In the genomic region with DNA sequence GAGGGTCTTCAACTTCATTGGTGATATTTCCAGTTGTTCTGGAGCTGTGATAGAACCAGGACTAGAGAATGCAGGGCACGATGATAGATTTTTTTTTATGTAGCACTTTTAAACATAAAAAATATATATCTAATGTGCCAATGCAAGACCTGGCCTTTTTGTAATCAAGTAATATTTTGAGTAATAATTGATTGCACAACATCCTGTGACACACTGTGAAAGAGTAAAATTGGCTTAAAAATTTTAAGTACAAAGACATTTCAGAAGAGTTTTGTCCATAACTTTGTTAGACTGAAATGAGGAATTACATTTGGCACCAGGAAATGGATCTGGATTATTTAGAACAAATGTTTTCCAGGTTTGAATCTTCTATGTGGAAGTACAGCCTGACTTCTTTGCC, we compare ENCODE assay signal across 11 cellular contexts. TPM values are rescaled to one million over a fixed set of nuclear protein-coding genes. Genes with fewer than 3 reads are reported as not detected.
DNase-seq lines count a peak whose midpoint lies in the region; ATAC-seq and TF ChIP-seq lines count a peak whose summit lies in the region.
"Had no signal": no experiment of that assay in that cellular context is flagged by ENCODE, and none has a peak within 500 bp of the region (broad histone marks: within the 10 kb centered on the region; RNA-seq: fewer than 3 reads in every experiment).

No MANE protein-coding gene starts in this region.

- H3K4me2 ChIP-seq in PC-9 (no peak overlapping the region), parathyroid adenoma (ENCODE audit: low read length) (no peak overlapping the region)

- DNase-seq in CD14-positive monocyte (ENCODE audit: low spot score) (no peak), PC-9 (no peak), epithelial cell of prostate (ENCODE audit: low read depth, low spot score) (no peak), SKM-1 (lab: John Stamatoyannopoulos, UW; ENCODE audit: unreplicated experiment) (no peak), NAMALWA (ENCODE audit: low spot score) (no peak)
- DNase-seq in activated CD4-positive, alpha-beta T cell treated with anti-CD3 and anti-CD28 coated beads, Interleukin-2, amount 50 U/mL, for 48 hours = no peak
- DNase-seq: DMS53, NCI-H1694, nucleus accumbens had no signal

- CTCF ChIA-PET in PC-9 (lab: Charles Lee) = no interaction called here

- H3K36me3 Mint-ChIP-seq in CD14-positive monocyte = peaks cover 2 to 3% of the 10 kb centered on the region in 2 donors

- H3K9me2 ChIP-seq in PC-9 (ENCODE audit: insufficient read depth) = no peaks in the 10 kb centered on the region

- TF ChIP-seq CTCF in CD14-positive monocyte (IDR thresholded peaks at IDR 0.05) (no peak), PC-9 (conservative IDR thresholded peaks at IDR 0.05) (no peak), parathyroid adenoma (IDR thresholded peaks at IDR 0.05) (no peak)

- no TSS peak for BruUV-seq in PC-9 (replicated peaks; lab: Mats Ljungman, UMichigan)

- no peak overlapping the region for H3K4me3 ChIP-seq in PC-9
- no peak overlapping the region for H3K4me3 ChIP-seq in parathyroid adenoma (ENCODE audit: low read depth, low read length)

- H3K27me3 ChIP-seq in PC-9 (ENCODE audit: insufficient read depth, low read depth) (no peaks in the 10 kb centered on the region), parathyroid adenoma (ENCODE audit: control insufficient read depth, insufficient read depth, low read length) (no peaks in the 10 kb centered on the region)

- peaks cover 0 to 2% (median 0%) of the 10 kb centered on the region in 3 donors for H3K27me3 Mint-ChIP-seq in CD14-positive monocyte (ENCODE audit: low read depth in 3 of 3)

- H3K4me1 Mint-ChIP-seq in CD14-positive monocyte = peaks cover 86% of the 10 kb centered on the region

- no peak for ATAC-seq in GM21619 (IDR thresholded peaks at IDR 0.05; ENCODE audit: unreplicated experiment)

- POLR2A ChIA-PET in PC-9 (lab: Charles Lee; ENCODE audit: unreplicated experiment) = no interaction called here

- H3K9me3 ChIP-seq in PC-9 (ENCODE audit: insufficient read depth, low read depth) = no peaks in the 10 kb centered on the region
- H3K9me3 ChIP-seq in parathyroid adenoma (ENCODE audit: control insufficient read depth, low read length) = no peaks in the 10 kb centered on the region

- intact Hi-C loops in CD14-positive monocyte (cut with micrococcal nuclease) = no loop called here
- intact Hi-C loops in PC-9 (cut with micrococcal nuclease; ENCODE audit: unreplicated experiment) = no loop called here

- H3K79me2 ChIP-seq in PC-9 (ENCODE audit: low read depth) (peaks cover 87% of the 10 kb centered on the region), parathyroid adenoma (peaks cover 2% of the 10 kb centered on the region)

- H3K27ac Mint-ChIP-seq in CD14-positive monocyte = peak overlapping the region; percentile 95 to 99 (median 98)

- no peaks in the 10 kb centered on the region for H4K20me1 ChIP-seq in PC-9 (ENCODE audit: insufficient read depth)

- peaks cover 0 to 3% (median 0%) of the 10 kb centered on the region in 7 donors for H3K9me3 Mint-ChIP-seq in CD14-positive monocyte

- no peaks in the 10 kb centered on the region for H3F3A ChIP-seq in PC-9 (ENCODE audit: insufficient read depth, low read depth)

- H3K9ac ChIP-seq in parathyroid adenoma = no peak overlapping the region

- H2AFZ ChIP-seq in PC-9 (no peak overlapping the region), parathyroid adenoma (no peak overlapping the region)

- H3K36me3 ChIP-seq in PC-9 (ENCODE audit: low read depth) (no peaks in the 10 kb centered on the region), parathyroid adenoma (ENCODE audit: control insufficient read depth, insufficient read depth, low read length) (no peaks in the 10 kb centered on the region)

- H3K4me3 Mint-ChIP-seq in CD14-positive monocyte = peak overlapping the region; percentile 72 to 91

- H3K27ac ChIP-seq in PC-9 (peak overlapping the region; percentile 28; the same call in 1 of the 2 replicates), epithelial cell of prostate (peak overlapping the region; percentile 62), parathyroid adenoma (peak overlapping the region; percentile 58)

- peaks cover 22% of the 10 kb centered on the region for H3K4me1 ChIP-seq in PC-9 (replicated peaks; ENCODE audit: insufficient read depth)
- peaks cover 8% of the 10 kb centered on the region for H3K4me1 ChIP-seq in parathyroid adenoma

RNA-seq across cellular contexts. Expression of a gene that starts 22.1 kb away (rescaled TPM):
- polyA plus RNA-seq in CD14-positive monocyte = 1 to 10 TPM; 3.6 to 5.4 TPM
- total RNA-seq in PC-9 (2021) = 32.4 and 49.8 TPM in 2 replicates
